ENCODE assay signal across 18 cellular contexts in genomic region chr12:45351921-45352670, GRCh38.
"Had no signal": no experiment of that assay in that cellular context is flagged by ENCODE, and none has a peak within 500 bp of the region (broad histone marks: within the 10 kb centered on the region; RNA-seq: fewer than 3 reads in every experiment).

No MANE protein-coding gene starts in this region.

- H3K27me3 ChIP-seq: body of pancreas, foreskin keratinocyte, thyroid gland, vagina had no signal

- H3K27me3 Mint-ChIP-seq: activated T-helper 17 cell treated with anti-CD3 and anti-CD28 coated beads, Interleukin-2, amount 50 U/mL, for 72 hours; central memory CD8-positive, alpha-beta T cell; natural killer cell treated with Interleukin-12 subunit alpha and Interleukin-12 subunit beta and Interleukin-15 and Interleukin-18, amount 100 ng/mL, for 72 hours; stimulated activated naive CD8-positive, alpha-beta T cell treated with anti-CD3 and anti-CD28 coated beads, Interleukin-15, Interleukin-2, amounts not matched to agents 100 ng/mL and 50 ng/mL, for 24 hours; T-cell had no signal

- DNase-seq: activated naive CD4-positive, alpha-beta T cell treated with Interleukin-2 at 50 U/mL for 16 hours; body of pancreas; effector CD4-positive, alpha-beta T cell; foreskin keratinocyte; mesenchymal stem cell; small intestine; T-cell; T1000; thyroid gland had no signal

- H3K4me3 Mint-ChIP-seq: activated T-helper 17 cell treated with anti-CD3 and anti-CD28 coated beads, Interleukin-2, amount 50 U/mL, for 72 hours; central memory CD8-positive, alpha-beta T cell; natural killer cell treated with Interleukin-12 subunit alpha and Interleukin-12 subunit beta and Interleukin-15 and Interleukin-18, amount 100 ng/mL, for 72 hours; stimulated activated naive CD8-positive, alpha-beta T cell treated with anti-CD3 and anti-CD28 coated beads, Interleukin-15, Interleukin-2, amounts not matched to agents 100 ng/mL and 50 ng/mL, for 24 hours; T-cell had no signal

- H3K27ac ChIP-seq: body of pancreas, coronary artery, foreskin keratinocyte, SK-N-MC, thyroid gland, vagina had no signal

- H3K4me1 ChIP-seq: foreskin keratinocyte, thyroid gland had no signal

- FAIRE-seq: endothelial cell of umbilical vein, small intestine had no signal

- H3K9me3 ChIP-seq: body of pancreas, thyroid gland, vagina had no signal

- H3K4me3 ChIP-seq: body of pancreas, coronary artery, SK-N-MC, thyroid gland, vagina had no signal

- H3K9me3 Mint-ChIP-seq: activated T-helper 17 cell treated with anti-CD3 and anti-CD28 coated beads, Interleukin-2, amount 50 U/mL, for 72 hours; central memory CD8-positive, alpha-beta T cell; natural killer cell treated with Interleukin-12 subunit alpha and Interleukin-12 subunit beta and Interleukin-15 and Interleukin-18, amount 100 ng/mL, for 72 hours; stimulated activated naive CD8-positive, alpha-beta T cell treated with anti-CD3 and anti-CD28 coated beads, Interleukin-15, Interleukin-2, amounts not matched to agents 100 ng/mL and 50 ng/mL, for 24 hours; T-cell had no signal

- ATAC-seq: activated CD4-positive, CD25-positive, alpha-beta regulatory T cell treated with anti-CD3 and anti-CD28 coated beads, Interleukin-2, amount 50 U/mL, for 24 hours; activated T-helper 17 cell treated with anti-CD3 and anti-CD28 coated beads, Interleukin-2, amount 50 U/mL, for 72 hours; body of pancreas; foreskin keratinocyte; natural killer cell treated with Interleukin-12 subunit alpha and Interleukin-12 subunit beta and Interleukin-15 and Interleukin-18, amount 100 ng/mL, for 72 hours; T-cell had no signal

- H3K27ac Mint-ChIP-seq: natural killer cell treated with Interleukin-12 subunit alpha and Interleukin-12 subunit beta and Interleukin-15 and Interleukin-18, amount 100 ng/mL, for 72 hours; stimulated activated naive CD8-positive, alpha-beta T cell treated with anti-CD3 and anti-CD28 coated beads, Interleukin-15, Interleukin-2, amounts not matched to agents 100 ng/mL and 50 ng/mL, for 24 hours; T-cell had no signal
